Comparison of ENCODE assay signal across 16 cellular contexts in genomic region chr7:108486291-108486966, GRCh38. TPM values are rescaled to one million over a fixed set of nuclear protein-coding genes. Genes with fewer than 3 reads are reported as not detected.
DNase-seq lines count a peak whose midpoint lies in the region; ATAC-seq and TF ChIP-seq lines count a peak whose summit lies in the region.
"Had no signal": no experiment of that assay in that cellular context is flagged by ENCODE, and none has a peak within 500 bp of the region (broad histone marks: within the 10 kb centered on the region; RNA-seq: fewer than 3 reads in every experiment).

No MANE protein-coding gene starts in this region.

- no peaks in the 10 kb centered on the region for H3K27me3 ChIP-seq in fibroblast of lung (ENCODE audit: control insufficient read depth, insufficient read depth, low read length)
- H3K27me3 ChIP-seq: gastrocnemius medialis, Peyer's patch had no signal

- peaks cover 4% of the 10 kb centered on the region for H3K36me3 Mint-ChIP-seq in natural killer cell treated with Interleukin-12 subunit alpha and Interleukin-12 subunit beta and Interleukin-15 and Interleukin-18, amount 100 ng/mL, for 72 hours
- peaks cover 4% of the 10 kb centered on the region for H3K36me3 Mint-ChIP-seq in natural killer cell

- H3K4me1 Mint-ChIP-seq in natural killer cell treated with Interleukin-12 subunit alpha and Interleukin-12 subunit beta and Interleukin-15 and Interleukin-18, amount 100 ng/mL, for 72 hours (ENCODE audit: low read depth in 2 of 2) = no peaks in the 10 kb centered on the region
- peaks cover 0 to 5% of the 10 kb centered on the region in 2 donors for H3K4me1 Mint-ChIP-seq in natural killer cell
- H3K4me1 Mint-ChIP-seq: activated CD8-positive, alpha-beta memory T cell treated with anti-CD3 and anti-CD28 coated beads, Interleukin-2, amount 10 ng/mL, durations not matched to agents 7 days and 5 days; nephron had no signal

- H3K79me2 ChIP-seq in fibroblast of lung (ENCODE audit: control insufficient read depth, insufficient read depth, low read length) = no peaks in the 10 kb centered on the region

- H3K4me3 ChIP-seq in AG04449 (ENCODE audit: low read depth, low read length) (no peak overlapping the region), fibroblast of lung (replicated peaks in 1 of 4; ENCODE audit: control extremely low read depth in 1 of 4, insufficient read depth in 1 of 4, low read depth in 3 of 4, low read length in 4 of 4) (no peak overlapping the region)
- H3K4me3 ChIP-seq: gastrocnemius medialis, lung, Peyer's patch had no signal

- H3K36me3 ChIP-seq in fibroblast of lung (ENCODE audit: control insufficient read depth, insufficient read depth, low read length) = no peaks in the 10 kb centered on the region

- no peak overlapping the region for H3K27ac Mint-ChIP-seq in natural killer cell treated with Interleukin-12 subunit alpha and Interleukin-12 subunit beta and Interleukin-15 and Interleukin-18, amount 100 ng/mL, for 72 hours
- no peak overlapping the region for H3K27ac Mint-ChIP-seq in natural killer cell
- H3K27ac Mint-ChIP-seq: activated CD8-positive, alpha-beta memory T cell treated with anti-CD3 and anti-CD28 coated beads, Interleukin-2, amount 10 ng/mL, durations not matched to agents 7 days and 5 days; nephron had no signal

- CTCF ChIA-PET in AG04449 (lab: Yijun Ruan, JAX) = interaction anchor here (0.8 to 6.9 kb wide), 3 partner anchors 10 to 308 kb away, joined by 3 to 66 read pairs (median 4); no protein-coding TSS in a partner anchor

- H2AFZ ChIP-seq in fibroblast of lung (ENCODE audit: low read length) = no peak overlapping the region

- H4K20me1 ChIP-seq in fibroblast of lung (ENCODE audit: control insufficient read depth, extremely low read depth, insufficient read depth, low read length) = no peaks in the 10 kb centered on the region

- POLR2A ChIA-PET in AG04449 (lab: Yijun Ruan, JAX) = no interaction called here

- no peaks in the 10 kb centered on the region for H3K9me3 ChIP-seq in fibroblast of lung (ENCODE audit: control insufficient read depth, insufficient read depth, low read depth, low read length)
- H3K9me3 ChIP-seq: gastrocnemius medialis, Peyer's patch had no signal

- no peaks in the 10 kb centered on the region for H3K4me1 ChIP-seq in fibroblast of lung (ENCODE audit: control insufficient read depth, extremely low read depth, insufficient read depth, low read length)
- H3K4me1 ChIP-seq: gastrocnemius medialis, Peyer's patch had no signal

- no peak overlapping the region for H3K9ac ChIP-seq in fibroblast of lung (ENCODE audit: insufficient read depth, low read length)

- H3K4me2 ChIP-seq in fibroblast of lung (ENCODE audit: extremely low read depth, insufficient read depth, low read length) = no peak overlapping the region

- intact Hi-C loops in natural killer cell (cut with micrococcal nuclease) = no loop called here

- DNase-seq in AG04449 (ENCODE audit: low read depth, low spot score) (peak; percentile 26), LHCN-M2 (ENCODE audit: low read depth) (peak; percentile 22), fibroblast of lung (ENCODE audit: low read depth in 2 of 2) (peak; percentile 31 to 75), natural killer cell (no peak)
- no peak for DNase-seq in natural killer cell treated with Interleukin-12 subunit alpha and Interleukin-12 subunit beta and Interleukin-15 and Interleukin-18, amount 100 ng/mL, for 72 hours (ENCODE audit: low spot score)
- DNase-seq: activated CD8-positive, alpha-beta memory T cell treated with anti-CD3 and anti-CD28 coated beads, Interleukin-2, amount 10 ng/mL, durations not matched to agents 7 days and 5 days; gastrocnemius medialis; NCI-H2081 treated with DMSO at 0.1 percent for 48 hours; Peyer's patch; retina had no signal

- TF ChIP-seq CTCF in AG04449 (IDR thresholded peaks at IDR 0.05; ENCODE audit: insufficient read depth, low read length, missing control alignments) (no peak), fibroblast of lung (conservative IDR thresholded peaks at IDR 0.05 in 1 of 2, IDR thresholded peaks at IDR 0.05 in 1 of 2; ENCODE audit: low read depth in 1 of 2, low read length in 2 of 2) (no peak), natural killer cell (IDR thresholded peaks at IDR 0.05) (no peak)

- H3K27me3 Mint-ChIP-seq in natural killer cell treated with Interleukin-12 subunit alpha and Interleukin-12 subunit beta and Interleukin-15 and Interleukin-18, amount 100 ng/mL, for 72 hours = no peaks in the 10 kb centered on the region
- H3K27me3 Mint-ChIP-seq in natural killer cell (ENCODE audit: low read depth in 2 of 2) = no peaks in the 10 kb centered on the region
- H3K27me3 Mint-ChIP-seq: activated CD8-positive, alpha-beta memory T cell treated with anti-CD3 and anti-CD28 coated beads, Interleukin-2, amount 10 ng/mL, durations not matched to agents 7 days and 5 days had no signal

- no peaks in the 10 kb centered on the region for H3K9me3 Mint-ChIP-seq in natural killer cell treated with Interleukin-12 subunit alpha and Interleukin-12 subunit beta and Interleukin-15 and Interleukin-18, amount 100 ng/mL, for 72 hours
- no peaks in the 10 kb centered on the region for H3K9me3 Mint-ChIP-seq in natural killer cell
- H3K9me3 Mint-ChIP-seq: nephron had no signal

- H3K27ac ChIP-seq in fibroblast of lung (ENCODE audit: insufficient read depth, low read length) = no peak overlapping the region
- H3K27ac ChIP-seq: gastrocnemius medialis, Peyer's patch had no signal

- H3K4me3 Mint-ChIP-seq in natural killer cell treated with Interleukin-12 subunit alpha and Interleukin-12 subunit beta and Interleukin-15 and Interleukin-18, amount 100 ng/mL, for 72 hours = no peak overlapping the region
- H3K4me3 Mint-ChIP-seq in natural killer cell = no peak overlapping the region
- H3K4me3 Mint-ChIP-seq: activated CD8-positive, alpha-beta memory T cell treated with anti-CD3 and anti-CD28 coated beads, Interleukin-2, amount 10 ng/mL, durations not matched to agents 7 days and 5 days; nephron had no signal

- ATAC-seq in GM18867 (IDR thresholded peaks at IDR 0.05; ENCODE audit: unreplicated experiment) (peak; percentile 41), GM21528 (IDR thresholded peaks at IDR 0.05; ENCODE audit: low FRiP score, unreplicated experiment) (no peak), natural killer cell (no peak)
- no peak for ATAC-seq in natural killer cell treated with Interleukin-12 subunit alpha and Interleukin-12 subunit beta and Interleukin-15 and Interleukin-18, amount 100 ng/mL, for 72 hours
- ATAC-seq in activated CD4-positive, CD25-positive, alpha-beta regulatory T cell treated with anti-CD3 and anti-CD28 coated beads, Interleukin-2, amount 50 U/mL, for 24 hours = no peak
- ATAC-seq: activated CD8-positive, alpha-beta memory T cell treated with anti-CD3 and anti-CD28 coated beads, Interleukin-2, amount 10 ng/mL, durations not matched to agents 7 days and 5 days; gastrocnemius medialis; HCT116 had no signal

RNA-seq across cellular contexts. Expression of gene NRCAM, which starts 30.2 kb away (rescaled TPM):
- total RNA-seq in LHCN-M2 (2014; rRNA removed) (6.0 and 8.9 TPM in 2 replicates), fibroblast of lung (2.1 and 3.1 TPM in 2 replicates), natural killer cell (under 1 TPM; 0.27 to 0.95 (median 0.52) TPM)
- polyA plus RNA-seq in LHCN-M2 (2012) = 1.9 TPM
- 1.2 and 2.2 TPM in 2 replicates for polyA plus RNA-seq in fibroblast of lung
- 0.85 and 1.2 TPM in 2 replicates for polyA plus RNA-seq in fibroblast of lung (2012)
- polyA minus RNA-seq in fibroblast of lung (ENCODE audit: low replicate concordance) = 1.1 and 3.1 TPM in 2 replicates
- total RNA-seq in natural killer cell treated with Interleukin-12 subunit alpha and Interleukin-12 subunit beta and Interleukin-15 and Interleukin-18, amount 100 ng/mL, for 72 hours = not detected

RNA-seq across cellular contexts. Expression of gene PNPLA8, which starts 39.5 kb away (rescaled TPM):
- 33.9 and 44.5 TPM in 2 replicates for total RNA-seq in LHCN-M2 (2014; rRNA removed)
- polyA plus RNA-seq in LHCN-M2 (2012) = 10.9 TPM
- total RNA-seq in fibroblast of lung = 35.7 and 36.7 TPM in 2 replicates
- 21.5 and 27.9 TPM in 2 replicates for polyA plus RNA-seq in fibroblast of lung
- polyA plus RNA-seq in fibroblast of lung (2012) = 16.0 and 18.4 TPM in 2 replicates
- polyA minus RNA-seq in fibroblast of lung (ENCODE audit: low replicate concordance) = 0.78 and 1.5 TPM in 2 replicates
- total RNA-seq in natural killer cell treated with Interleukin-12 subunit alpha and Interleukin-12 subunit beta and Interleukin-15 and Interleukin-18, amount 100 ng/mL, for 72 hours = 10 to 100 TPM; 16.3 to 23.6 TPM
- 10 to 100 TPM; 68.6 to 80.2 (median 68.9) TPM for total RNA-seq in natural killer cell

Comparison
In these comparisons a context has a peak if more than half of its experiments do, and no peak if none do; other contexts are left out.
1. DNase-seq: peak in AG04449 (single experiment), LHCN-M2 (single experiment) and fibroblast of lung (2 of 2); none in natural killer cell treated with Interleukin-12 subunit alpha and Interleukin-12 subunit beta and Interleukin-15 and Interleukin-18, amount 100 ng/mL, for 72 hours (single experiment) and natural killer cell (single experiment).